Comparison of ENCODE assay signal across 1 cellular context in genomic region chr1:24987875-24988559, GRCh38.
TF ChIP-seq lines count a peak whose summit lies in the region.

No MANE protein-coding gene starts in this region.

TF ChIP-seq in H1, 55 proteins besides CTCF, POLR2A, EP300 and RAD21 (continued from another document):
- TF ChIP-seq HDAC2 (IDR thresholded peaks at IDR 0.05; ENCODE audit: borderline replicate concordance in 1 of 2, low read depth in 2 of 2, low read length in 2 of 2), result no peak
TF ChIP-seq in H1: peak in this region for 1.
